In genomic region chr4:128846063-128846462, GRCh38 we compare ENCODE assay signal across 16 cellular contexts. TPM values are rescaled to one million over a fixed set of nuclear protein-coding genes. Genes with fewer than 3 reads are reported as not detected.
DNase-seq lines count a peak whose midpoint lies in the region; ATAC-seq and TF ChIP-seq lines count a peak whose summit lies in the region.
"Had no signal": no experiment of that assay in that cellular context is flagged by ENCODE, and none has a peak within 500 bp of the region (broad histone marks: within the 10 kb centered on the region; RNA-seq: fewer than 3 reads in every experiment).

No MANE protein-coding gene starts in this region.

- H2AFZ ChIP-seq in trophoblast cell (ENCODE audit: insufficient read depth, low read length, poor library complexity): no peak overlapping the region

- H3K27me3 Mint-ChIP-seq in T-helper 2 cell treated with Interferon-gamma antibody and Interleukin-4, amounts not matched to agents 5 μg/mL and 100 μg/mL, for 36 hours (ENCODE audit: low read depth): no peaks in the 10 kb centered on the region
- H3K27me3 Mint-ChIP-seq: naive B cell had no signal

- TF ChIP-seq CTCF in VCaP (conservative IDR thresholded peaks at IDR 0.05): no peak

- peaks cover 6 to 8% of the 10 kb centered on the region in 2 experiments for H3K4me1 ChIP-seq in trophoblast cell (ENCODE audit: control insufficient read depth in 1 of 2, insufficient read depth in 2 of 2, low read length in 2 of 2)
- H3K4me1 ChIP-seq: transverse colon had no signal

- peaks cover 30 to 53% of the 10 kb centered on the region in 2 experiments for H3K36me3 ChIP-seq in trophoblast cell (ENCODE audit: control insufficient read depth in 1 of 2, insufficient read depth in 2 of 2, low read length in 2 of 2)

- peak; percentile 24 to 54 for DNase-seq in NCI-H526 (lab: John Stamatoyannopoulos, UW)
- DNase-seq in NCI-H526 treated with DMSO at 0.1 percent for 48 hours (lab: John Stamatoyannopoulos, UW): no peak
- DNase-seq in NCI-H146 (lab: John Stamatoyannopoulos, UW): peak; percentile 77
- DNase-seq in trophoblast cell: peak in 1 of 2 donors; percentile 32
- no peak for DNase-seq in 8988T
- DNase-seq in T-helper 2 cell treated with Interferon-gamma antibody and Interleukin-4, amounts not matched to agents 5 μg/mL and 100 μg/mL, for 36 hours (ENCODE audit: low spot score): no peak
- DNase-seq: aorta, DMS 273 treated with DMSO at 0.1 percent for 48 hours, foreskin fibroblast, GOT3, immature natural killer cell, MV-4-11, naive B cell, transverse colon had no signal

- no peak overlapping the region for H4K8ac ChIP-seq in trophoblast cell (ENCODE audit: low read depth, low read length)

- no peak overlapping the region for H3K4me3 ChIP-seq in trophoblast cell (ENCODE audit: low read depth, low read length)
- H3K4me3 ChIP-seq: transverse colon had no signal

- no peak overlapping the region for H4K12ac ChIP-seq in trophoblast cell (ENCODE audit: low read depth, low read length)

- H3K27ac Mint-ChIP-seq in T-helper 2 cell treated with Interferon-gamma antibody and Interleukin-4, amounts not matched to agents 5 μg/mL and 100 μg/mL, for 36 hours: no peak overlapping the region

- no peak overlapping the region for H3K4me2 ChIP-seq in trophoblast cell (ENCODE audit: low read length)

- H3K18ac ChIP-seq in trophoblast cell (ENCODE audit: low read length): no peak overlapping the region

- H3K9me3 ChIP-seq in trophoblast cell (ENCODE audit: insufficient read depth, low read depth, low read length): peaks cover 1% of the 10 kb centered on the region
- H3K9me3 ChIP-seq: transverse colon had no signal

- no peak overlapping the region for H2BK5ac ChIP-seq in trophoblast cell (ENCODE audit: low read depth, low read length, poor library complexity)

- H3K79me1 ChIP-seq in trophoblast cell (ENCODE audit: low read length): peaks cover 5% of the 10 kb centered on the region

- H3K23ac ChIP-seq in trophoblast cell (ENCODE audit: low read length): peak overlapping the region; percentile 13

- H3K14ac ChIP-seq in trophoblast cell (ENCODE audit: low read length): no peak overlapping the region

- no peaks in the 10 kb centered on the region for H3K79me2 ChIP-seq in trophoblast cell (ENCODE audit: control insufficient read depth, insufficient read depth, low read length, poor library complexity)

- peaks cover 23% of the 10 kb centered on the region for H3K4me1 Mint-ChIP-seq in T-helper 2 cell treated with Interferon-gamma antibody and Interleukin-4, amounts not matched to agents 5 μg/mL and 100 μg/mL, for 36 hours (ENCODE audit: low read depth)

- ATAC-seq in GM19455 (IDR thresholded peaks at IDR 0.05; ENCODE audit: unreplicated experiment): no peak

- no peak overlapping the region for H2BK12ac ChIP-seq in trophoblast cell (ENCODE audit: low read length)

- no peak overlapping the region for H3K9ac ChIP-seq in trophoblast cell (ENCODE audit: low read length)

- no peak overlapping the region for H2BK120ac ChIP-seq in trophoblast cell (ENCODE audit: insufficient read depth, low read length, poor library complexity)

- no peaks in the 10 kb centered on the region for H3K27me3 ChIP-seq in trophoblast cell (ENCODE audit: insufficient read depth, low read length)
- H3K27me3 ChIP-seq: transverse colon had no signal

- H3K4me3 Mint-ChIP-seq in T-helper 2 cell treated with Interferon-gamma antibody and Interleukin-4, amounts not matched to agents 5 μg/mL and 100 μg/mL, for 36 hours: no peak overlapping the region
- H3K4me3 Mint-ChIP-seq: immature natural killer cell, naive B cell had no signal

- no peak overlapping the region for H2AK5ac ChIP-seq in trophoblast cell (ENCODE audit: low read length)

- H3K27ac ChIP-seq in VCaP (peak overlapping the region; percentile 60), trophoblast cell (ENCODE audit: low read depth, low read length) (no peak overlapping the region)
- H3K27ac ChIP-seq: transverse colon had no signal

- WGBS in trophoblast cell (ENCODE audit: extremely low coverage, insufficient coverage, insufficient read length): no CpG with 5 or more reads among the region's 4 CpGs

- no peaks in the 10 kb centered on the region for H3K9me3 Mint-ChIP-seq in T-helper 2 cell treated with Interferon-gamma antibody and Interleukin-4, amounts not matched to agents 5 μg/mL and 100 μg/mL, for 36 hours
- H3K9me3 Mint-ChIP-seq: immature natural killer cell, naive B cell had no signal

- peaks cover 73% of the 10 kb centered on the region for H3K36me3 Mint-ChIP-seq in T-helper 2 cell treated with Interferon-gamma antibody and Interleukin-4, amounts not matched to agents 5 μg/mL and 100 μg/mL, for 36 hours (ENCODE audit: low read depth)

- H4K91ac ChIP-seq in trophoblast cell (ENCODE audit: low read depth, low read length): no peak overlapping the region

- H3K4ac ChIP-seq in trophoblast cell (ENCODE audit: low read depth, low read length): no peak overlapping the region

RNA-seq across cellular contexts. Expression of gene JADE1, which starts 36.6 kb away (rescaled TPM):
- 17.0 TPM in 2 replicates for polyA plus RNA-seq in trophoblast cell (2013)

Comparison
In these comparisons a context has a peak if more than half of its experiments do, and no peak if none do; other contexts are left out.
1. DNase-seq: peak in NCI-H526 (2 of 2) and NCI-H146 (single experiment); none in NCI-H526 treated with DMSO at 0.1 percent for 48 hours (single experiment), 8988T (single experiment) and T-helper 2 cell treated with Interferon-gamma antibody and Interleukin-4, amounts not matched to agents 5 μg/mL and 100 μg/mL, for 36 hours (single experiment).